Comparison of ENCODE assay signal across 9 cellular contexts in the genomic region with DNA sequence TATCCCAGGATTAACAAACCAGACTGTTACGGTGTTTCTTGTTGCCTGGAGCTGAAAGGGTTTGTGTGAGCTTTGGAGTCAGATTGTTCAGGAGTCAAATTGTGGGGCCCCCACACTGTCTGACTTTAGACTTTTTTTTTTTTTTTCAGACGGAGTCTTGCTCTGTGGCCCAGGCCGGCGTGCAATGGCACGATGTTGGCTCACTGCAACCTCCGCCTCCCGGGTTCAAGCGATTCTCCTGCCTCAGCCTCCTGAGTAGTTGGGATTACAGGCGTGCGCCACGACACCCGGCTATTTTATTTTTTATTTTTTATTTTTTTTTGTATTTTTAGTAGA. TPM values are rescaled to one million over a fixed set of nuclear protein-coding genes. Genes with fewer than 3 reads are reported as not detected.
DNase-seq lines count a peak whose midpoint lies in the region; ATAC-seq, FAIRE-seq and TF ChIP-seq lines count a peak whose summit lies in the region.
"Had no signal": no experiment of that assay in that cellular context is flagged by ENCODE, and none has a peak within 500 bp of the region (broad histone marks: within the 10 kb centered on the region; RNA-seq: fewer than 3 reads in every experiment).

No MANE protein-coding gene starts in this region.

- FAIRE-seq in pancreas (lab: Jason Lieb, UNC): no peak
- FAIRE-seq: endometrium had no signal

- no peaks in the 10 kb centered on the region for H3K9me3 Mint-ChIP-seq in Caco-2 (ENCODE audit: unreplicated experiment)

- H3K4me1 ChIP-seq in Caco-2: no peaks in the 10 kb centered on the region
- peaks cover 8% of the 10 kb centered on the region for H3K4me1 ChIP-seq in PC-9 (replicated peaks; ENCODE audit: insufficient read depth)
- peaks cover 14 to 29% (median 20%) of the 10 kb centered on the region in 4 donors for H3K4me1 ChIP-seq in esophagus muscularis mucosa
- H3K4me1 ChIP-seq in pancreas: peaks cover 4 to 15% (median 14%) of the 10 kb centered on the region in 3 donors

- no peak overlapping the region for H3K27ac ChIP-seq in PC-9
- H3K27ac ChIP-seq in esophagus muscularis mucosa (replicated peaks in 1 of 4): peak overlapping the region in 2 of 4 donors; percentile 74 to 77
- H3K27ac ChIP-seq in pancreas: no peak overlapping the region

- peak overlapping the region; percentile 75 for H3K4me2 ChIP-seq in PC-9

- no TSS peak for BruUV-seq in Caco-2 (replicated peaks; lab: Mats Ljungman, UMichigan)
- BruUV-seq in PC-9 (replicated peaks; lab: Mats Ljungman, UMichigan): no TSS peak

- TF ChIP-seq POLR2A in esophagus muscularis mucosa (IDR thresholded peaks at IDR 0.05; ENCODE audit: low read depth): no peak

- peaks cover 14% of the 10 kb centered on the region for H3K79me2 ChIP-seq in PC-9 (ENCODE audit: low read depth)

- peaks cover 2% of the 10 kb centered on the region; the same call in 1 of the 2 replicates for H3K36me3 ChIP-seq in Caco-2 (ENCODE audit: control insufficient read depth, insufficient read depth, low read length)
- H3K36me3 ChIP-seq in PC-9 (ENCODE audit: low read depth): peaks cover 26% of the 10 kb centered on the region
- H3K36me3 ChIP-seq in esophagus muscularis mucosa: peaks cover 22 to 59% (median 46%) of the 10 kb centered on the region in 4 donors
- H3K36me3 ChIP-seq in pancreas: peaks cover 3 to 33% (median 7%) of the 10 kb centered on the region in 3 donors

- H3K36me3 Mint-ChIP-seq in Caco-2 (ENCODE audit: insufficient read depth, unreplicated experiment): peaks cover 27% of the 10 kb centered on the region

- H3K27me3 Mint-ChIP-seq in Caco-2 (ENCODE audit: insufficient read depth, unreplicated experiment): no peaks in the 10 kb centered on the region

- H3K9me3 ChIP-seq in Caco-2 (no peaks in the 10 kb centered on the region), PC-9 (ENCODE audit: insufficient read depth, low read depth) (no peaks in the 10 kb centered on the region), esophagus muscularis mucosa (no peaks in the 10 kb centered on the region), pancreas (no peaks in the 10 kb centered on the region)

- no peak for ATAC-seq in pancreas
- no peak for ATAC-seq in GM18502 (IDR thresholded peaks at IDR 0.05; ENCODE audit: poor library complexity, unreplicated experiment)
- no peak for ATAC-seq in GM18873 (IDR thresholded peaks at IDR 0.05; ENCODE audit: low FRiP score, unreplicated experiment)
- no peak for ATAC-seq in GM19463 (IDR thresholded peaks at IDR 0.05; ENCODE audit: unreplicated experiment)

- DNase-seq in Caco-2: no peak
- DNase-seq in PC-9: no peak
- no peak for DNase-seq in esophagus muscularis mucosa (ENCODE audit: extremely low spot score)
- no peak for DNase-seq in pancreas
- DNase-seq in NOMO-1 (lab: John Stamatoyannopoulos, UW; ENCODE audit: unreplicated experiment in 2 of 2): no peak

- 86% methylated on average over 12 of the region's 12 CpGs for WGBS in esophagus muscularis mucosa
- WGBS in pancreas, 2 donors: 66 to 72% methylated on average over 12 of the region's 12 CpGs

- peak overlapping the region; percentile 90 for H2AFZ ChIP-seq in PC-9

- peak overlapping the region; percentile 99 for H3K4me3 ChIP-seq in Caco-2 (ENCODE audit: low read depth, low read length)
- peak overlapping the region; percentile 96 for H3K4me3 ChIP-seq in PC-9
- H3K4me3 ChIP-seq in esophagus muscularis mucosa: peak overlapping the region; percentile 66 to 99 (median 92)
- peak overlapping the region; percentile 58 to 91 (median 84) for H3K4me3 ChIP-seq in pancreas

- no peaks in the 10 kb centered on the region for H3K4me1 Mint-ChIP-seq in Caco-2 (ENCODE audit: low read depth, unreplicated experiment)

- no peaks in the 10 kb centered on the region for H3K9me2 ChIP-seq in PC-9 (ENCODE audit: insufficient read depth)

- peak overlapping the region; percentile 92 for H3K4me3 Mint-ChIP-seq in Caco-2 (ENCODE audit: unreplicated experiment)

- POLR2A ChIA-PET in Caco-2 (lab: Charles Lee) (interaction anchor here (1.0 kb wide), 1 partner anchor 11 kb away, joined by 7 read pairs; a partner anchor contains a TSS), PC-9 (lab: Charles Lee; ENCODE audit: unreplicated experiment) (interaction anchor here (0.6 kb wide), 1 partner anchor 11 kb away, joined by 4 read pairs; a partner anchor contains a TSS)

- no peak for TF ChIP-seq EP300 in esophagus muscularis mucosa (IDR thresholded peaks at IDR 0.05)

- H3K27me3 ChIP-seq in Caco-2 (replicated peaks; ENCODE audit: control insufficient read depth, insufficient read depth, low read length): no peaks in the 10 kb centered on the region
- H3K27me3 ChIP-seq in PC-9 (ENCODE audit: insufficient read depth, low read depth): no peaks in the 10 kb centered on the region
- no peaks in the 10 kb centered on the region for H3K27me3 ChIP-seq in esophagus muscularis mucosa
- no peaks in the 10 kb centered on the region for H3K27me3 ChIP-seq in pancreas

- H3K27ac Mint-ChIP-seq in Caco-2 (ENCODE audit: unreplicated experiment): no peak overlapping the region

- no peaks in the 10 kb centered on the region for H4K20me1 ChIP-seq in PC-9 (ENCODE audit: insufficient read depth)

- TF ChIP-seq CTCF in Caco-2 (IDR thresholded peaks at IDR 0.05; ENCODE audit: insufficient read depth in 1 of 2, low read depth in 1 of 2, low read length in 1 of 2, severe bottlenecking in 1 of 2, unreplicated experiment in 1 of 2) (no peak), PC-9 (conservative IDR thresholded peaks at IDR 0.05) (no peak), esophagus muscularis mucosa (IDR thresholded peaks at IDR 0.05) (no peak), pancreas (IDR thresholded peaks at IDR 0.05) (no peak)

- intact Hi-C loops in Caco-2 (cut with micrococcal nuclease; ENCODE audit: unreplicated experiment) (no loop called here), PC-9 (cut with micrococcal nuclease; ENCODE audit: unreplicated experiment) (no loop called here), esophagus muscularis mucosa (cut with DNase I) (loop anchor here (5.0 kb wide), 1 partner anchor 49 kb away; no protein-coding TSS in a partner anchor), pancreas (cut with DNase I) (no loop called here)

- peaks cover 10% of the 10 kb centered on the region; the same call in 1 of the 2 replicates for H3F3A ChIP-seq in PC-9 (ENCODE audit: insufficient read depth, low read depth)

- CTCF ChIA-PET in Caco-2 (lab: Charles Lee) (interaction anchor here (0.6 to 1.0 kb wide), 6 partner anchors 9 to 81 kb away, joined by 3 to 4 read pairs (median 4); a partner anchor contains a TSS), PC-9 (lab: Charles Lee) (interaction anchor here (0.6 kb wide), 1 partner anchor 1121 kb away, joined by 15 read pairs; no protein-coding TSS in a partner anchor)

RNA-seq across cellular contexts. Expression of a gene that starts 0.8 kb away (rescaled TPM):
- 48.0 and 57.5 TPM in 2 replicates for total RNA-seq in Caco-2 (2022)
- 38.1 and 44.8 TPM in 2 replicates for total RNA-seq in PC-9 (2021)
- 10 to 100 TPM; 17.6 to 38.4 (median 29.2) TPM for total RNA-seq in esophagus muscularis mucosa
- total RNA-seq in pancreas: 10 to 100 TPM in 4 of 6 donors, 1 to 10 TPM in 2; 7.2 to 14.2 (median 12.1) TPM
- 10 to 100 TPM; 13.2 to 16.7 TPM for polyA plus RNA-seq in pancreas

RNA-seq across cellular contexts. Expression of a gene that starts 11.0 kb away (rescaled TPM):
- 5.0 and 6.7 TPM in 2 replicates for total RNA-seq in Caco-2 (2022)
- 13.1 and 17.8 TPM in 2 replicates for total RNA-seq in PC-9 (2021)
- 10 to 100 TPM in 2 of 4 donors, 1 to 10 TPM in 2; 6.6 to 13.2 (median 10.0) TPM for total RNA-seq in esophagus muscularis mucosa
- 10 to 100 TPM in 5 of 6 donors, 1 to 10 TPM in 1; 9.3 to 20.8 (median 16.0) TPM for total RNA-seq in pancreas
- polyA plus RNA-seq in pancreas: 1 to 10 TPM; 3.7 to 7.2 TPM

RNA-seq across cellular contexts. Expression of a gene that starts 11.5 kb away (rescaled TPM):
- 34.1 and 37.8 TPM in 2 replicates for total RNA-seq in Caco-2 (2022)
- total RNA-seq in PC-9 (2021): 15.8 and 17.9 TPM in 2 replicates
- 1 to 10 TPM; 4.2 to 9.8 (median 5.7) TPM for total RNA-seq in esophagus muscularis mucosa
- total RNA-seq in pancreas: 10 to 100 TPM; 11.5 to 28.5 (median 15.9) TPM
- 10 to 100 TPM; 43.3 to 55.9 TPM for polyA plus RNA-seq in pancreas

RNA-seq across cellular contexts. Expression of a gene that starts 16.6 kb away (rescaled TPM):
- 6.9 and 7.1 TPM in 2 replicates for total RNA-seq in Caco-2 (2022)
- total RNA-seq in PC-9 (2021): 1.6 and 1.8 TPM in 2 replicates
- total RNA-seq in esophagus muscularis mucosa: under 1 TPM in 2 of 4 donors, not detected in 2; 0.32 to 0.66 TPM
- total RNA-seq in pancreas: 1 to 10 TPM; 2.1 to 5.8 (median 3.8) TPM
- polyA plus RNA-seq in pancreas: 1 to 10 TPM; 1.6 to 3.3 TPM

RNA-seq across cellular contexts. Expression of a gene that starts 28.5 kb away (rescaled TPM):
- total RNA-seq in Caco-2 (2022): 11.0 and 12.0 TPM in 2 replicates
- 18.9 and 21.2 TPM in 2 replicates for total RNA-seq in PC-9 (2021)
- 10 to 100 TPM in 2 of 4 donors, 1 to 10 TPM in 2; 5.6 to 16.9 (median 10.7) TPM for total RNA-seq in esophagus muscularis mucosa
- 10 to 100 TPM in 1 of 6 donors, 1 to 10 TPM in 5; 6.7 to 11.3 (median 7.6) TPM for total RNA-seq in pancreas
- polyA plus RNA-seq in pancreas: 10 to 100 TPM; 17.2 to 32.5 TPM
